In the genomic region with DNA sequence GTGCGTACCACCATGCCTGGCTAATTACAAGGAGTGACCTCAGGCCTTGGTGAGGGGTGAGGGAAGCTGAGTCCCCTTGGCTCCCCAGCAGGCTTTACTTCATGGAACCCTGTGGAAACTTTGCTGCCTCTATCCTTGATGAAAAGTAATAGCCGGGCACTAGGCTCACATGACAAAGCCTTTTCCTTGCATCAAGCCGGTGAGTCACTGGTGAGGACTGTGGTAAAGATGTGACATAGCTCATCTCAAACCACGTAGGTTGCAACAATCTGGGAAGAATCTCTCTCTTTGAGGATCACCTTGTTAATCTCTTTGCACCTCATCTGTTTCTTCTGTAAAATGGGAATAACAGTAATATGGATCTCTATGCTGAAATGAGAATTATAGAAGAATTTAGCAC, we compare ENCODE assay signal across 19 cellular contexts.
DNase-seq lines count a peak whose midpoint lies in the region; ATAC-seq, FAIRE-seq and TF ChIP-seq lines count a peak whose summit lies in the region.
"Had no signal": no experiment of that assay in that cellular context is flagged by ENCODE, and none has a peak within 500 bp of the region (broad histone marks: within the 10 kb centered on the region; RNA-seq: fewer than 3 reads in every experiment).

No MANE protein-coding gene starts in this region.

- H3K4me1 Mint-ChIP-seq in astrocyte (ENCODE audit: low read depth, unreplicated experiment): peaks cover 38% of the 10 kb centered on the region

- intact Hi-C loops in ovary (cut with DNase I): no loop called here

- no peaks in the 10 kb centered on the region for H3K36me3 ChIP-seq in astrocyte (ENCODE audit: insufficient read depth, low read length)
- no peaks in the 10 kb centered on the region for H3K36me3 ChIP-seq in osteoblast (ENCODE audit: insufficient read depth, low read length)
- no peaks in the 10 kb centered on the region for H3K36me3 ChIP-seq in ovary
- H3K36me3 ChIP-seq: BE2C, MG63 had no signal

- H3K9me3 Mint-ChIP-seq in astrocyte (ENCODE audit: unreplicated experiment): peaks cover 6% of the 10 kb centered on the region

- H3K9me3 ChIP-seq in astrocyte (ENCODE audit: insufficient read depth, low read depth, low read length) (no peaks in the 10 kb centered on the region), osteoblast (ENCODE audit: low read depth, low read length) (no peaks in the 10 kb centered on the region), ovary (no peaks in the 10 kb centered on the region)
- H3K9me3 ChIP-seq: BE2C, MG63 had no signal

- H3K27me3 ChIP-seq in astrocyte (ENCODE audit: insufficient read depth, low read length) (peaks cover 2% of the 10 kb centered on the region), osteoblast (ENCODE audit: insufficient read depth, low read length) (peaks cover 38% of the 10 kb centered on the region), ovary (no peaks in the 10 kb centered on the region)

- no peak for TF ChIP-seq EP300 in ovary (IDR thresholded peaks at IDR 0.05)

- 65 to 88% (median 86%) methylated on average over 4 of the region's 4 CpGs for WGBS in ovary, 3 donors

- H4K20me1 ChIP-seq in astrocyte (ENCODE audit: insufficient read depth, low read length) (no peaks in the 10 kb centered on the region), osteoblast (ENCODE audit: insufficient read depth, low read length) (no peaks in the 10 kb centered on the region)

- DNase-seq in COLO829 (ENCODE audit: low spot score) (peak; percentile 35), LoVo (ENCODE audit: low spot score) (peak; percentile 54), astrocyte (ENCODE audit: low read depth) (peak; percentile 44), kidney tubule cell (ENCODE audit: low spot score) (peak; percentile 83), osteoblast (ENCODE audit: insufficient read length, low spot score, missing footprints) (no peak), UCSD-AML1 (lab: John Stamatoyannopoulos, UW; ENCODE audit: unreplicated experiment) (no peak), ovary (no peak)
- DNase-seq: activated CD8-positive, alpha-beta memory T cell treated with anti-CD3 and anti-CD28 coated beads for 24 hours; activated gamma-delta T cell treated with Interleukin-2 at 50 U/mL for 16 hours; BE2C; MG63; NCI-H2171 treated with DMSO at 0.1 percent for 48 hours; occipital lobe; stimulated activated naive CD4-positive, alpha-beta T cell treated with Interleukin-2 at 50 U/mL for 16 hours had no signal

- H3K4me1 ChIP-seq in astrocyte (ENCODE audit: insufficient read depth, low read length): peaks cover 6% of the 10 kb centered on the region
- H3K4me1 ChIP-seq in osteoblast (ENCODE audit: insufficient read depth, low read length): peaks cover 4% of the 10 kb centered on the region
- no peaks in the 10 kb centered on the region for H3K4me1 ChIP-seq in ovary (ENCODE audit: insufficient read depth)
- H3K4me1 ChIP-seq: BE2C had no signal

- FAIRE-seq in astrocyte (lab: Jason Lieb, UNC): peak; percentile 5
- FAIRE-seq: frontal cortex, GM12891 had no signal

- no peak for TF ChIP-seq POLR2A in ovary (IDR thresholded peaks at IDR 0.05)

- TF ChIP-seq CTCF in astrocyte (IDR thresholded peaks at IDR 0.05; ENCODE audit: insufficient read depth, low read depth, low read length) (no peak), osteoblast (IDR thresholded peaks at IDR 0.05; ENCODE audit: extremely low read depth, low read depth, low read length) (no peak), ovary (IDR thresholded peaks at IDR 0.05) (no peak)

- H3K4me3 Mint-ChIP-seq in astrocyte (ENCODE audit: unreplicated experiment): no peak overlapping the region

- H3K4me3 ChIP-seq in astrocyte (ENCODE audit: insufficient read depth, low read depth, low read length) (no peak overlapping the region), osteoblast (ENCODE audit: insufficient read depth, low read length) (no peak overlapping the region), ovary (no peak overlapping the region)
- H3K4me3 ChIP-seq: MG63, skin epidermis had no signal

- H3K79me2 ChIP-seq in astrocyte (ENCODE audit: insufficient read depth, low read length): no peaks in the 10 kb centered on the region
- H3K79me2 ChIP-seq in osteoblast (ENCODE audit: insufficient read depth, low read length): no peaks in the 10 kb centered on the region

- H3K36me3 Mint-ChIP-seq in astrocyte (ENCODE audit: low read depth, unreplicated experiment): no peaks in the 10 kb centered on the region

- H3K4me2 ChIP-seq in astrocyte (ENCODE audit: low read length) (no peak overlapping the region), osteoblast (ENCODE audit: insufficient read depth, low read length) (no peak overlapping the region)

- peaks cover 12% of the 10 kb centered on the region for H3K27me3 Mint-ChIP-seq in astrocyte (ENCODE audit: low read depth, unreplicated experiment)

- H3K27ac ChIP-seq in astrocyte (ENCODE audit: low read depth, low read length) (no peak overlapping the region), osteoblast (ENCODE audit: low read depth, low read length) (no peak overlapping the region), ovary (no peak overlapping the region)
- H3K27ac ChIP-seq: skin epidermis had no signal

- H3K27ac Mint-ChIP-seq in astrocyte (ENCODE audit: unreplicated experiment): peak overlapping the region; percentile 64

- no peak overlapping the region for H3K9ac ChIP-seq in astrocyte (ENCODE audit: low read length)

- H2AFZ ChIP-seq in astrocyte (ENCODE audit: low read depth, low read length): no peak overlapping the region
- H2AFZ ChIP-seq in osteoblast (ENCODE audit: low read length): no peak overlapping the region

- ATAC-seq in GM19463 (IDR thresholded peaks at IDR 0.05; ENCODE audit: unreplicated experiment): no peak
- ATAC-seq: SK-N-SH treated with all-trans-retinoic acid at 6 μM for 48 hours had no signal

Comparison
In these comparisons a context has a peak if more than half of its experiments do, and no peak if none do; other contexts are left out.
1. DNase-seq: peak in COLO829 (single experiment), LoVo (single experiment), astrocyte (single experiment) and kidney tubule cell (single experiment); none in osteoblast (single experiment), UCSD-AML1 (single experiment) and ovary (0 of 5).